ENCODE assay signal across 1 cellular context in the genomic region with DNA sequence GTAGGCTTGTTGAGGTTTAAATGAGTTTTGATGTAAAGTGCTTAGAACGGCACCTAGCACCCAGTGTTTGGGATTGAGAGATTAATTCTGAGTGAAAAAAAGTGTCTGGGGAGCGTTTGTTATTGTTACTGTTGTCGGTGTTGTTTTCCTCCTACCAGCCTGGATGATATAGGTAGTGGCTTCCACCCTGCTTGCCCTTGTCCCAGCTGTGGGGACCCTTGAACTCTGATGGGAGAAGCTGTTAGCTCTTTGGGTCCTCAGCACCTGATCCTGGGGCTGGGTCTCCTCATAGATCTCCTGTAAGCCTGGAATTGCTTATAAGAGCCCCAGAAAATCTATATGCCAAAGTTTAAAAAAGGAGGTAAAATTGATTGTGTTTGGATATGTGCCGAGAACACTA.
TF ChIP-seq lines count a peak whose summit lies in the region.

No MANE protein-coding gene starts in this region.

TF ChIP-seq in SK-N-SH treated with all-trans-retinoic acid at 6 μM for 48 hours, 23 proteins besides CTCF, POLR2A, EP300 and RAD21 (continued from another document):
- TF ChIP-seq, protein P1, sequence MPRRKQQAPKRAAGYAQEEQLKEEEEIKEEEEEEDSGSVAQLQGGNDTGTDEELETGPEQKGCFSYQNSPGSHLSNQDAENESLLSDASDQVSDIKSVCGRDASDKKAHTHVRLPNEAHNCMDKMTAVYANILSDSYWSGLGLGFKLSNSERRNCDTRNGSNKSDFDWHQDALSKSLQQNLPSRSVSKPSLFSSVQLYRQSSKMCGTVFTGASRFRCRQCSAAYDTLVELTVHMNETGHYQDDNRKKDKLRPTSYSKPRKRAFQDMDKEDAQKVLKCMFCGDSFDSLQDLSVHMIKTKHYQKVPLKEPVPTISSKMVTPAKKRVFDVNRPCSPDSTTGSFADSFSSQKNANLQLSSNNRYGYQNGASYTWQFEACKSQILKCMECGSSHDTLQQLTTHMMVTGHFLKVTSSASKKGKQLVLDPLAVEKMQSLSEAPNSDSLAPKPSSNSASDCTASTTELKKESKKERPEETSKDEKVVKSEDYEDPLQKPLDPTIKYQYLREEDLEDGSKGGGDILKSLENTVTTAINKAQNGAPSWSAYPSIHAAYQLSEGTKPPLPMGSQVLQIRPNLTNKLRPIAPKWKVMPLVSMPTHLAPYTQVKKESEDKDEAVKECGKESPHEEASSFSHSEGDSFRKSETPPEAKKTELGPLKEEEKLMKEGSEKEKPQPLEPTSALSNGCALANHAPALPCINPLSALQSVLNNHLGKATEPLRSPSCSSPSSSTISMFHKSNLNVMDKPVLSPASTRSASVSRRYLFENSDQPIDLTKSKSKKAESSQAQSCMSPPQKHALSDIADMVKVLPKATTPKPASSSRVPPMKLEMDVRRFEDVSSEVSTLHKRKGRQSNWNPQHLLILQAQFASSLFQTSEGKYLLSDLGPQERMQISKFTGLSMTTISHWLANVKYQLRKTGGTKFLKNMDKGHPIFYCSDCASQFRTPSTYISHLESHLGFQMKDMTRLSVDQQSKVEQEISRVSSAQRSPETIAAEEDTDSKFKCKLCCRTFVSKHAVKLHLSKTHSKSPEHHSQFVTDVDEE (CRISPR knock-in tag; IDR thresholded peaks at IDR 0.05): no peak
- TF ChIP-seq, protein P2, sequence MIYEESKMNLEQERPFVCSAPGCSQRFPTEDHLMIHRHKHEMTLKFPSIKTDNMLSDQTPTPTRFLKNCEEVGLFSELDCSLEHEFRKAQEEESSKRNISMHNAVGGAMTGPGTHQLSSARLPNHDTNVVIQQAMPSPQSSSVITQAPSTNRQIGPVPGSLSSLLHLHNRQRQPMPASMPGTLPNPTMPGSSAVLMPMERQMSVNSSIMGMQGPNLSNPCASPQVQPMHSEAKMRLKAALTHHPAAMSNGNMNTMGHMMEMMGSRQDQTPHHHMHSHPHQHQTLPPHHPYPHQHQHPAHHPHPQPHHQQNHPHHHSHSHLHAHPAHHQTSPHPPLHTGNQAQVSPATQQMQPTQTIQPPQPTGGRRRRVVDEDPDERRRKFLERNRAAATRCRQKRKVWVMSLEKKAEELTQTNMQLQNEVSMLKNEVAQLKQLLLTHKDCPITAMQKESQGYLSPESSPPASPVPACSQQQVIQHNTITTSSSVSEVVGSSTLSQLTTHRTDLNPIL (CRISPR knock-in tag; IDR thresholded peaks at IDR 0.05; ENCODE audit: low read depth): no peak
- no peak for TF ChIP-seq TOX (CRISPR knock-in tag; IDR thresholded peaks at IDR 0.05; ENCODE audit: borderline replicate concordance)
- no peak for TF ChIP-seq ISL1 (CRISPR knock-in tag; IDR thresholded peaks at IDR 0.05)
